ENCODE assay signal across 8 cellular contexts in the genomic region with DNA sequence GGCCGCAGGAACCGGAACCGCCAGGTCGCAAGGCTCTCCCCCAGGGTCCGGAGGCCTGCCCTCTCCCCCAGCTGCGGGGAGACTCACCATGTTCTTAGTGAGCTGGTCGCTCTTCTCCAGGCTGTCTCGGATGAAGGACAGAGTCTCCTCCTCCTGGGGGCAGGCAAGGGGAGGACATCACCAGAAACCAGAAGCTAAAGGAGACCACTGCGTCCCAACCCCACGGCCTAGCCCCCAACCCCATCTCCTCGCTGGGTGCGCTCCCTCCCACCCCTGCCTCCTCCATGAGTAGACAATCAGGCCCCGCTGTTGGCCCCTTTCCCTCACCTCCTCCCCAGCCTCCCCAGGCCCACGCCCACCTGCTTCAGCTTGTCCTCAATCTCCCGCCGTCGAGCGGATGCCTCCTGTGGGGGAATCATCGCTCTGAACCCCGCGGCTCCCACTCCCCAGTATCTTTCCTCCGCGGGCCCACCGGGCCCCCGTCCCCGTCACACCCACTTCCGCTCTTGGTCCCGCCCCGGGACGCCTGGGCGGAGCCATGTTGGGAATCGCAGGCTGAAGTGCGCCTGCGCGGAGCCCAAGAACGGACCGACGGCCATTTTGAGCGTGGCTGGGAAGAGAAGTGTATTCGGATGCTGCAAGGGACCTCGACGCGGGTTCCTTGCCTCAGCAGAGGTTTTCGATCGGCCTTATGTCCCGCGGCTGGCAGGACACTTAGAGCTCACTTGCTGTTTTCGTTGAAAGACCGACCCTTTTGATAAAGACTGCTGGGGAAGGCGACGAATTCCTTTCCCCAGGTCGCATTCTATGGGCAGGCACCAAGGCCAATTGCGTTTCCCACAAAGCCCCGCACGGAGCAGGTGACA. TPM values are rescaled to one million over a fixed set of nuclear protein-coding genes. Genes with fewer than 3 reads are reported as not detected.
DNase-seq lines count a peak whose midpoint lies in the region; ATAC-seq and TF ChIP-seq lines count a peak whose summit lies in the region.

Gene EXOC7 (minus strand): TSS at position 514 of the 866 bp plus-strand sequence. CDS start 95 bp downstream, at position 419.

- intact Hi-C loops in uterus (cut with DNase I; ENCODE audit: low total_unique reads), result no loop called here

- H3K4me3 Mint-ChIP-seq in T-helper 17 cell, result peak within 1 kb of the TSS; percentile 97

- ATAC-seq in HG02840 (IDR thresholded peaks at IDR 0.05; ENCODE audit: low FRiP score, unreplicated experiment) (peak; percentile 86), T-helper 17 cell (peak; percentile 94)

- peak; percentile 28 to 56 for TF ChIP-seq POLR2A in uterus (IDR thresholded peaks at IDR 0.05)

- no peaks in the 10 kb centered on the region for H3K9me3 ChIP-seq in T-helper 17 cell (ENCODE audit: control insufficient read depth, low read length, poor library complexity, severe bottlenecking)
- H3K9me3 ChIP-seq in right atrium auricular region, result no peaks in the 10 kb centered on the region
- H3K9me3 ChIP-seq in uterus, result no peaks in the 10 kb centered on the region

- peak within 1 kb of the TSS; percentile 74 for H3K4me3 ChIP-seq in GM06990 (replicated peaks; ENCODE audit: low read depth, low read length)
- peak within 1 kb of the TSS; percentile 68 to 74 for H3K4me3 ChIP-seq in right atrium auricular region
- H3K4me3 ChIP-seq in uterus, result peak within 1 kb of the TSS; percentile 76 to 83

- peaks cover 19% of the 10 kb centered on the region for H3K4me1 Mint-ChIP-seq in T-helper 17 cell

- peak; percentile 91 for DNase-seq in GM06990 (ENCODE audit: extremely low read depth, insufficient read length)
- peak; percentile 87 for DNase-seq in NCI-H1694 treated with DMSO at 0.1 percent for 48 hours (lab: John Stamatoyannopoulos, UW)
- peak; percentile 89 to 91 (median 89) for DNase-seq in T-helper 17 cell
- DNase-seq in amygdala (lab: John Stamatoyannopoulos, UW), result peak; percentile 39 to 96 (median 84)
- DNase-seq in right atrium auricular region (ENCODE audit: low spot score), result peak; percentile 92
- DNase-seq in putamen (ENCODE audit: low spot score), result peak; percentile 92
- DNase-seq in uterus, result peak; percentile 88 to 95

- peak within 1 kb of the TSS; percentile 82 to 84 for H3K27ac ChIP-seq in right atrium auricular region
- H3K27ac ChIP-seq in uterus, result peak within 1 kb of the TSS; percentile 78 to 79

- H3K27ac Mint-ChIP-seq in T-helper 17 cell, result peak within 1 kb of the TSS; percentile 92

- peaks cover 5% of the 10 kb centered on the region for H3K36me3 Mint-ChIP-seq in T-helper 17 cell (ENCODE audit: low read depth)

- no peaks in the 10 kb centered on the region for H3K27me3 Mint-ChIP-seq in T-helper 17 cell

- no peaks in the 10 kb centered on the region for H3K27me3 ChIP-seq in GM06990 (replicated peaks; ENCODE audit: control insufficient read depth, insufficient read depth, low read length)
- H3K27me3 ChIP-seq in right atrium auricular region, result no peaks in the 10 kb centered on the region
- H3K27me3 ChIP-seq in uterus, result no peaks in the 10 kb centered on the region

- TF ChIP-seq CTCF in GM06990 (IDR thresholded peaks at IDR 0.05; ENCODE audit: insufficient read depth, low read length, poor library complexity, severe bottlenecking), result no peak
- no peak for TF ChIP-seq CTCF in right atrium auricular region (IDR thresholded peaks at IDR 0.05)
- no peak for TF ChIP-seq CTCF in uterus (IDR thresholded peaks at IDR 0.05)

- H3K36me3 ChIP-seq in GM06990 (ENCODE audit: control insufficient read depth, insufficient read depth, low read length) (peaks cover 8% of the 10 kb centered on the region), right atrium auricular region (peaks cover 27% of the 10 kb centered on the region), uterus (no peaks in the 10 kb centered on the region)

- H3K4me1 ChIP-seq in right atrium auricular region (peaks cover 0 to 17% of the 10 kb centered on the region in 2 donors), uterus (no peaks in the 10 kb centered on the region)

RNA-seq across cellular contexts. Expression of gene EXOC7, which starts in this region (rescaled TPM):
- total RNA-seq in T-helper 17 cell, result 10 to 100 TPM; 80.7 to 85.3 TPM
- total RNA-seq in right atrium auricular region, result 10 to 100 TPM; 56.0 to 65.3 TPM
- total RNA-seq in uterus, result 100 to 1,000 TPM in 3 of 4 donors, 10 to 100 TPM in 1; 34.7 to 118 (median 109) TPM

Comparison
In these comparisons a context has a peak if more than half of its experiments do, and no peak if none do; other contexts are left out.
1. Peak in every context shown above with its lines: DNase-seq, ATAC-seq, H3K4me3 ChIP-seq and H3K27ac ChIP-seq.